Comparison of ENCODE assay signal across 25 cellular contexts in genomic region chr10:54131833-54132232, GRCh38.
"Had no signal": no experiment of that assay in that cellular context is flagged by ENCODE, and none has a peak within 500 bp of the region (broad histone marks: within the 10 kb centered on the region; RNA-seq: fewer than 3 reads in every experiment).

No MANE protein-coding gene starts in this region.

- FAIRE-seq: astrocyte, TTC549 had no signal

- DNase-seq: activated CD4-positive, alpha-beta memory T cell treated with anti-CD3 and anti-CD28 coated beads for 36 hours; activated CD4-positive, alpha-beta T cell treated with anti-CD3 and anti-CD28 coated beads, Interleukin-2, amount 10 ng/mL, durations not matched to agents 7 days and 5 days; activated CD4-positive, CD25-positive, alpha-beta regulatory T cell; activated CD8-positive, alpha-beta memory T cell treated with anti-CD3 and anti-CD28 coated beads for 24 hours; activated gamma-delta T cell; activated naive CD4-positive, alpha-beta T cell treated with anti-CD3 and anti-CD28 coated beads for 36 hours; activated T-cell treated with anti-CD3 and anti-CD28 coated beads, Interleukin-2, amount 50 U/mL, for 4 hours; amygdala; MM.1S; NCI-H1105; NCI-H1436; NCI-H1694 treated with DMSO at 0.1 percent for 48 hours; NCI-H2081; NCI-H510A treated with DMSO at 0.1 percent for 48 hours; NCI-H69; PC-3; SHP77 treated with DMSO at 0.1 percent for 48 hours; T-helper 9 cell had no signal

- H3K36me3 Mint-ChIP-seq: activated CD4-positive, alpha-beta memory T cell treated with anti-CD3 and anti-CD28 coated beads for 36 hours; activated naive CD8-positive, alpha-beta T cell; brain had no signal

- H3K9me3 Mint-ChIP-seq: activated CD4-positive, alpha-beta T cell treated with anti-CD3 and anti-CD28 coated beads, Interleukin-2, amount 10 ng/mL, durations not matched to agents 7 days and 5 days; brain had no signal

- H3K4me3 Mint-ChIP-seq: activated CD4-positive, alpha-beta memory T cell treated with anti-CD3 and anti-CD28 coated beads for 36 hours; activated CD4-positive, alpha-beta T cell treated with anti-CD3 and anti-CD28 coated beads, Interleukin-2, amount 10 ng/mL, durations not matched to agents 7 days and 5 days; activated naive CD4-positive, alpha-beta T cell treated with anti-CD3 and anti-CD28 coated beads for 36 hours; activated naive CD8-positive, alpha-beta T cell; activated T-cell treated with anti-CD3 and anti-CD28 coated beads, Interleukin-2, amount 50 U/mL, for 4 hours; brain; central memory CD8-positive, alpha-beta T cell; T-helper 1 cell treated with Interleukin-12 subunit alpha and Interleukin-12 subunit beta and Interleukin-4 antibody, amounts not matched to agents 30 μg/mL and 1 μg/mL, for 36 hours had no signal

- H3K27me3 Mint-ChIP-seq: activated CD4-positive, alpha-beta memory T cell treated with anti-CD3 and anti-CD28 coated beads for 36 hours; activated CD4-positive, alpha-beta T cell treated with anti-CD3 and anti-CD28 coated beads, Interleukin-2, amount 10 ng/mL, durations not matched to agents 7 days and 5 days; activated naive CD8-positive, alpha-beta T cell; brain; central memory CD8-positive, alpha-beta T cell had no signal

- ATAC-seq: activated T-cell treated with anti-CD3 and anti-CD28 coated beads, Interleukin-2, amount 50 U/mL, for 4 hours; PC-3 had no signal

- H3K27ac ChIP-seq: VCaP had no signal

- H3K4me1 Mint-ChIP-seq: activated CD4-positive, alpha-beta T cell treated with anti-CD3 and anti-CD28 coated beads, Interleukin-2, amount 10 ng/mL, durations not matched to agents 7 days and 5 days; central memory CD8-positive, alpha-beta T cell had no signal

- H3K27ac Mint-ChIP-seq: activated CD4-positive, alpha-beta memory T cell treated with anti-CD3 and anti-CD28 coated beads for 36 hours; activated CD4-positive, alpha-beta T cell treated with anti-CD3 and anti-CD28 coated beads, Interleukin-2, amount 10 ng/mL, durations not matched to agents 7 days and 5 days; activated naive CD4-positive, alpha-beta T cell treated with anti-CD3 and anti-CD28 coated beads for 36 hours; activated naive CD8-positive, alpha-beta T cell; brain; T-helper 1 cell treated with Interleukin-12 subunit alpha and Interleukin-12 subunit beta and Interleukin-4 antibody, amounts not matched to agents 30 μg/mL and 1 μg/mL, for 36 hours had no signal
